11 cellular contexts compared by ENCODE assay signal in the genomic region with DNA sequence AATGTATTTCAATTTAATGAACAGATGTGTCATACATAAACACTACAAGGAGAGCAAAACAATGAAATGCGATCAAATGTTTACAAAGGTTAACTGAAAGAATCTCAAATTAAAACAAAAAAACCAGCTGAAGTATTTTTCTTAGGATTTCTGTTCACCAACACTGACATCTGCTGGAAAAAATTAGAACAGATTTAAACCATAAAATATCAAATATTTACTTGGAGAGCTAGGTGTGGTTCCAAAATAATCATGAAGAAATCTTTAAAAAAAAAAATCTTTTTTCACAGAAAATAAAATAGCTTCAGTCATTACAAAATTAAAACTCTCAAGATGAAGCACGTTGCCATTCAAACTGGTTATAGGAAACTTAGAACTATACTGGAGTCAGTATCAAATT. TPM values are rescaled to one million over a fixed set of nuclear protein-coding genes. Genes with fewer than 3 reads are reported as not detected.
DNase-seq lines count a peak whose midpoint lies in the region; ATAC-seq, FAIRE-seq and TF ChIP-seq lines count a peak whose summit lies in the region.
"Had no signal": no experiment of that assay in that cellular context is flagged by ENCODE, and none has a peak within 500 bp of the region (broad histone marks: within the 10 kb centered on the region; RNA-seq: fewer than 3 reads in every experiment).

No MANE protein-coding gene starts in this region.

- H3K4me3 ChIP-seq in liver (ENCODE audit: low read depth in 1 of 3, low read length in 3 of 3), result no peak overlapping the region
- H3K4me3 ChIP-seq in HepG2 (replicated peaks in 1 of 3; ENCODE audit: insufficient read depth in 1 of 3, low read depth in 2 of 3, low read length in 3 of 3), result no peak overlapping the region
- no peak overlapping the region for H3K4me3 ChIP-seq in fibroblast of the aortic adventitia (ENCODE audit: low read depth, low read length)

- H4K20me1 ChIP-seq in HepG2 (ENCODE audit: insufficient read depth, low read length), result peaks cover 4% of the 10 kb centered on the region; the same call in 1 of the 2 replicates

- TF ChIP-seq CTCF in liver (IDR thresholded peaks at IDR 0.05; ENCODE audit: low read depth, low read length, missing input control) (no peak), HepG2 (CRISPR knock-in tag; IDR thresholded peaks at IDR 0.05) (no peak), fibroblast of the aortic adventitia (IDR thresholded peaks at IDR 0.05; ENCODE audit: insufficient read depth, low read length) (peak; percentile 38)

- TF ChIP-seq RAD21 in liver (IDR thresholded peaks at IDR 0.05) (peak; percentile 56 to 59), HepG2 (CRISPR knock-in tag; IDR thresholded peaks at IDR 0.05) (no peak)

- 28% methylated on average over 2 of the region's 2 CpGs for WGBS in liver
- 96% methylated on average over 2 of the region's 2 CpGs for WGBS in HepG2 (ENCODE audit: low lambda C conversion rate)

- H3K36me3 Mint-ChIP-seq in activated CD4-positive, alpha-beta T cell treated with anti-CD3 and anti-CD28 coated beads, Interleukin-2, amount 10 ng/mL, durations not matched to agents 7 days and 5 days (ENCODE audit: low read depth), result peaks cover 43% of the 10 kb centered on the region

- CTCF ChIA-PET in HepG2 (lab: Yijun Ruan, JAX; ENCODE audit: low intra/inter-chr PET ratio, low total read pairs), result interaction anchor here (1.9 kb wide), 1 partner anchor 556 kb away, joined by 7 read pairs; no protein-coding TSS in a partner anchor
- CTCF ChIA-PET in HEK293T (lab: Yijun Ruan, JAX), result interaction anchor here (0.7 to 2.5 kb wide), 2 partner anchors 557 to 875 kb away, joined by 6 to 7 read pairs; no protein-coding TSS in a partner anchor
- CTCF ChIA-PET in activated CD4-positive, alpha-beta T cell treated with anti-CD3 and anti-CD28 coated beads, Interleukin-2, amount 10 ng/mL, durations not matched to agents 7 days and 5 days (lab: Charles Lee), result interaction anchor here (0.9 to 1.1 kb wide), 2 partner anchors 250 to 556 kb away, joined by 3 read pairs; no protein-coding TSS in a partner anchor

- ATAC-seq in HepG2, result no peak

- no peak for TF ChIP-seq POLR2A in HepG2 (IDR thresholded peaks at IDR 0.05; ENCODE audit: insufficient read depth in 1 of 2, low read depth in 2 of 2, low read length in 2 of 2)

- H3K4me1 ChIP-seq in liver (ENCODE audit: control insufficient read depth in 4 of 4, insufficient read depth in 4 of 4, low read length in 3 of 4), result peaks cover 1 to 21% (median 15%) of the 10 kb centered on the region in 4 donors
- no peaks in the 10 kb centered on the region for H3K4me1 ChIP-seq in HepG2 (ENCODE audit: insufficient read depth, low read length)

- intact Hi-C loops in HepG2 (cut with micrococcal nuclease; ENCODE audit: unreplicated experiment), result no loop called here

- H3K27me3 Mint-ChIP-seq in activated CD4-positive, alpha-beta T cell treated with anti-CD3 and anti-CD28 coated beads, Interleukin-2, amount 10 ng/mL, durations not matched to agents 7 days and 5 days, result no peaks in the 10 kb centered on the region

- in situ Hi-C loops in HepG2 (cut with HindIII; ENCODE audit: extremely low pct_ligation_motif_present, low pct_unique_long_range_greater_than_20kb), result no loop called here

- H3K36me3 ChIP-seq in liver (ENCODE audit: control insufficient read depth in 4 of 4, insufficient read depth in 3 of 4, low read depth in 1 of 4, low read length in 3 of 4) (peaks cover 5 to 65% (median 42%) of the 10 kb centered on the region in 4 donors), HepG2 (replicated peaks in 1 of 2; ENCODE audit: control insufficient read depth in 1 of 2, insufficient read depth in 2 of 2, low read length in 2 of 2) (peaks cover 12 to 81% of the 10 kb centered on the region in 2 experiments)

- no TSS peak for BruUV-seq in HepG2 (replicated peaks; lab: Mats Ljungman, UMichigan)

- H3K27me3 ChIP-seq in liver (ENCODE audit: control insufficient read depth in 4 of 4, insufficient read depth in 4 of 4, low read length in 3 of 4), result no peaks in the 10 kb centered on the region
- H3K27me3 ChIP-seq in HepG2 (ENCODE audit: control insufficient read depth in 1 of 2, insufficient read depth in 2 of 2, low read length in 2 of 2), result no peaks in the 10 kb centered on the region

- POLR2A ChIA-PET in HepG2 (lab: Yijun Ruan, JAX), result interaction anchor here (2.2 kb wide), 1 partner anchor 14 kb away, joined by 13 read pairs; a partner anchor contains a TSS
- POLR2A ChIA-PET in HEK293T (lab: Yijun Ruan, JAX), result no interaction called here
- POLR2A ChIA-PET in activated CD4-positive, alpha-beta T cell treated with anti-CD3 and anti-CD28 coated beads, Interleukin-2, amount 10 ng/mL, durations not matched to agents 7 days and 5 days (lab: Charles Lee), result no interaction called here

- no peak overlapping the region for H2AFZ ChIP-seq in HepG2 (ENCODE audit: low read length)

- TF ChIP-seq EP300 in HepG2 (IDR thresholded peaks at IDR 0.05; ENCODE audit: low read depth in 2 of 2, low read length in 2 of 2), result no peak
- TF ChIP-seq EP300 in HepG2 (CRISPR knock-in tag; IDR thresholded peaks at IDR 0.05; ENCODE audit: borderline replicate concordance), result no peak

- no peak overlapping the region for H3K27ac ChIP-seq in liver (ENCODE audit: low read depth in 1 of 2, low read length in 2 of 2)
- H3K27ac ChIP-seq in HepG2 (ENCODE audit: extremely low read length, insufficient read depth, low read length), result no peak overlapping the region

- no peaks in the 10 kb centered on the region for H3K9me3 ChIP-seq in liver (ENCODE audit: control insufficient read depth in 4 of 4, low read length in 3 of 4)
- H3K9me3 ChIP-seq in HepG2 (ENCODE audit: low read length), result no peaks in the 10 kb centered on the region

- H3K79me2 ChIP-seq in HepG2 (ENCODE audit: insufficient read depth, low read length), result no peaks in the 10 kb centered on the region

- DNase-seq in HepG2 (ENCODE audit: low spot score), result no peak
- peak; percentile 29 for DNase-seq in RKO (ENCODE audit: low spot score)
- DNase-seq in fibroblast of the aortic adventitia (ENCODE audit: low read depth), result peak; percentile 40
- DNase-seq in NCI-H1930 (lab: John Stamatoyannopoulos, UW), result no peak
- DNase-seq in NCI-H1436 (lab: John Stamatoyannopoulos, UW), result no peak
- no peak for DNase-seq in HEK293T (ENCODE audit: extremely low spot score)
- DNase-seq in activated CD4-positive, alpha-beta T cell treated with anti-CD3 and anti-CD28 coated beads, Interleukin-2, amount 10 ng/mL, durations not matched to agents 7 days and 5 days, result no peak
- DNase-seq: GDM1; NCI-H1417 treated with DMSO at 0.1 percent for 48 hours; stimulated activated CD4-positive, alpha-beta T cell treated with anti-CD3 and anti-CD28 coated beads, Interleukin-4, amount 100 ng/mL, for 4 hours had no signal

- H3K4me3 Mint-ChIP-seq in activated CD4-positive, alpha-beta T cell treated with anti-CD3 and anti-CD28 coated beads, Interleukin-2, amount 10 ng/mL, durations not matched to agents 7 days and 5 days, result no peak overlapping the region

- peaks cover 11% of the 10 kb centered on the region for H3K4me1 Mint-ChIP-seq in activated CD4-positive, alpha-beta T cell treated with anti-CD3 and anti-CD28 coated beads, Interleukin-2, amount 10 ng/mL, durations not matched to agents 7 days and 5 days

- no peak overlapping the region for H3K4me2 ChIP-seq in HepG2 (ENCODE audit: low read depth, low read length)

- H3K27ac Mint-ChIP-seq in activated CD4-positive, alpha-beta T cell treated with anti-CD3 and anti-CD28 coated beads, Interleukin-2, amount 10 ng/mL, durations not matched to agents 7 days and 5 days, result no peak overlapping the region

- H3K9me3 Mint-ChIP-seq in activated CD4-positive, alpha-beta T cell treated with anti-CD3 and anti-CD28 coated beads, Interleukin-2, amount 10 ng/mL, durations not matched to agents 7 days and 5 days, result no peaks in the 10 kb centered on the region

- H3K9ac ChIP-seq in liver (ENCODE audit: low read depth in 1 of 2, low read length in 2 of 2) (no peak overlapping the region), HepG2 (ENCODE audit: insufficient read depth, low read depth, low read length) (no peak overlapping the region)

- FAIRE-seq in HepG2 (lab: Jason Lieb, UNC), result no peak

TF ChIP-seq in liver, 16 proteins besides CTCF, POLR2A, EP300 and RAD21 (continues in another document):
- TF ChIP-seq FOXA2 (IDR thresholded peaks at IDR 0.05) (no peak), GABPA (IDR thresholded peaks at IDR 0.05 in 1 of 2, conservative IDR thresholded peaks at IDR 0.05 in 1 of 2) (no peak)

TF ChIP-seq in HepG2, 621 proteins besides CTCF, POLR2A, EP300 and RAD21:
- no peak for TF ChIP-seq ZNF282 (IDR thresholded peaks at IDR 0.05; ENCODE audit: partially characterized antibody)

TF ChIP-seq in HEK293T, 16 proteins besides CTCF, POLR2A, EP300 and RAD21 (continues in another document):
- no peak for TF ChIP-seq TARDBP (IDR thresholded peaks at IDR 0.05)
- TF ChIP-seq LEF1 (IDR thresholded peaks at IDR 0.05; ENCODE audit: borderline replicate concordance), result no peak
- no peak for TF ChIP-seq SP1 (IDR thresholded peaks at IDR 0.05)

RNA-seq across cellular contexts. Expression of a gene that starts 13.8 kb away (rescaled TPM):
- total RNA-seq in liver, result 10 to 100 TPM; 79.7 to 97.5 TPM
- 10 to 100 TPM; 67.8 to 96.3 TPM for polyA plus RNA-seq in liver
- total RNA-seq in HepG2 (2016; rRNA removed; fragmentation: Illumina TruSeq; extraction: Trizol), result 210 and 304 TPM in 2 replicates
- total RNA-seq in HepG2 (2016; cell fraction: cytosol; rRNA removed; fragmentation: Illumina TruSeq; extraction: Trizol; ENCODE audit: low read depth), result 60.5 and 63.1 TPM in 2 replicates
- 211 and 325 TPM in 2 replicates for total RNA-seq in HepG2 (2016; cell fraction: insoluble cytoplasmic fraction; rRNA removed; fragmentation: Illumina TruSeq; extraction: Trizol)
- 113 and 123 TPM in 2 replicates for total RNA-seq in HepG2 (2016; cell fraction: membrane; rRNA removed; fragmentation: Illumina TruSeq; extraction: Trizol)
- 92.8 and 108 TPM in 2 replicates for total RNA-seq in HepG2 (2016; cell fraction: nucleus; rRNA removed; fragmentation: Illumina TruSeq; extraction: Trizol)
- 60.5 and 90.2 TPM in 2 replicates for polyA plus RNA-seq in HepG2 (2011; rRNA removed)
- 45.8 and 60.2 TPM in 2 replicates for polyA plus RNA-seq in HepG2 (2011; cell fraction: cytosol; rRNA removed)
- 17.7 and 21.2 TPM in 2 replicates for polyA plus RNA-seq in HepG2 (2011; cell fraction: nucleus; rRNA removed)
- 129 and 162 TPM in 2 replicates for polyA plus RNA-seq in HepG2 (2012)
- 46.3 and 52.4 TPM in 2 replicates for polyA plus RNA-seq in HepG2 (2016; cell fraction: cytosol; fragmentation: Illumina TruSeq; extraction: Trizol; ENCODE audit: low read depth)
- 217 and 252 TPM in 2 replicates for polyA plus RNA-seq in HepG2 (2016; cell fraction: insoluble cytoplasmic fraction; fragmentation: Illumina TruSeq; extraction: Trizol; ENCODE audit: low read depth)
- 79.1 and 79.5 TPM in 2 replicates for polyA plus RNA-seq in HepG2 (2016; cell fraction: membrane; fragmentation: Illumina TruSeq; extraction: Trizol; ENCODE audit: low read depth)
- 79.8 and 83.2 TPM in 2 replicates for polyA plus RNA-seq in HepG2 (2016; cell fraction: nucleus; fragmentation: Illumina TruSeq; extraction: Trizol; ENCODE audit: insufficient read depth, low read depth)
- polyA minus RNA-seq in HepG2 (2011; rRNA and poly(A)+ RNA removed; ENCODE audit: low replicate concordance), result 56.9 and 58.5 TPM in 2 replicates
- 65.8 and 69.6 TPM in 2 replicates for polyA minus RNA-seq in HepG2 (2011; cell fraction: cytosol; rRNA and poly(A)+ RNA removed)
- polyA minus RNA-seq in HepG2 (2011; cell fraction: nucleus; rRNA and poly(A)+ RNA removed), result 83.3 and 106 TPM in 2 replicates
- 169 and 177 TPM in 2 replicates for total RNA-seq in fibroblast of the aortic adventitia (ENCODE audit: low replicate concordance)
- total RNA-seq in activated CD4-positive, alpha-beta T cell treated with anti-CD3 and anti-CD28 coated beads, Interleukin-2, amount 10 ng/mL, durations not matched to agents 7 days and 5 days, result 10 to 100 TPM; 92.8 to 94.5 TPM

Comparison
In these comparisons a context has a peak if more than half of its experiments do, and no peak if none do; other contexts are left out.
1. DNase-seq: peak in RKO (single experiment) and fibroblast of the aortic adventitia (single experiment); none in HepG2 (single experiment), NCI-H1930 (0 of 2), NCI-H1436 (single experiment), HEK293T (single experiment) and activated CD4-positive, alpha-beta T cell treated with anti-CD3 and anti-CD28 coated beads, Interleukin-2, amount 10 ng/mL, durations not matched to agents 7 days and 5 days (single experiment).